16 cellular contexts compared by ENCODE assay signal in genomic region chr17:66268247-66268927, GRCh38. TPM values are rescaled to one million over a fixed set of nuclear protein-coding genes. Genes with fewer than 3 reads are reported as not detected.
DNase-seq lines count a peak whose midpoint lies in the region; ATAC-seq and TF ChIP-seq lines count a peak whose summit lies in the region.
"Had no signal": no experiment of that assay in that cellular context is flagged by ENCODE, and none has a peak within 500 bp of the region (broad histone marks: within the 10 kb centered on the region; RNA-seq: fewer than 3 reads in every experiment).

No MANE protein-coding gene starts in this region.

- H3K27ac Mint-ChIP-seq in H9, result no peak overlapping the region
- H3K27ac Mint-ChIP-seq: natural killer cell treated with Interleukin-12 subunit alpha and Interleukin-12 subunit beta and Interleukin-15 and Interleukin-18, amount 100 ng/mL, for 72 hours had no signal

- no peaks in the 10 kb centered on the region for H4K20me1 ChIP-seq in H9 (ENCODE audit: control insufficient read depth, insufficient read depth, insufficient read length)

- no peak overlapping the region for H4K8ac ChIP-seq in H9 (replicated peaks; ENCODE audit: insufficient read length, low read depth, low read length)

- peak; percentile 72 for DNase-seq in HCEC 1CT
- DNase-seq in astrocyte of the cerebellum (ENCODE audit: low read depth), result peak; percentile 92
- DNase-seq in foreskin keratinocyte, result peak in 1 of 2 donors; percentile 74
- no peak for DNase-seq in thoracic aorta (ENCODE audit: low spot score)
- no peak for DNase-seq in H9
- no peak for DNase-seq in dorsolateral prefrontal cortex
- DNase-seq: Calu3; effector CD4-positive, alpha-beta T cell; heart left ventricle; NCI-H1092; NCI-H446 treated with DMSO at 0.1 percent for 48 hours had no signal

- H2AFZ ChIP-seq in H9 (ENCODE audit: low read length), result no peak overlapping the region

- H3K27me3 Mint-ChIP-seq in H9 (ENCODE audit: low read depth), result peaks cover 2% of the 10 kb centered on the region; the same call in 1 of the 2 replicates

- H3K4me2 ChIP-seq in H9 (ENCODE audit: insufficient read depth, insufficient read length, low read length), result no peak overlapping the region

- no peak overlapping the region for H3K9ac ChIP-seq in H9 (ENCODE audit: extremely low read depth, insufficient read length, low read length)

- no peak overlapping the region for H2BK20ac ChIP-seq in H9 (ENCODE audit: low read depth, low read length, poor library complexity, severe bottlenecking)

- TF ChIP-seq CTCF in astrocyte of the cerebellum (IDR thresholded peaks at IDR 0.05; ENCODE audit: low read depth, low read length, missing control alignments) (no peak), foreskin keratinocyte (conservative IDR thresholded peaks at IDR 0.05) (no peak), thoracic aorta (IDR thresholded peaks at IDR 0.05) (no peak), H9 (conservative IDR thresholded peaks at IDR 0.05) (no peak), dorsolateral prefrontal cortex (IDR thresholded peaks at IDR 0.05 in 54 of 56, conservative IDR thresholded peaks at IDR 0.05 in 2 of 56; ENCODE audit: low read depth in 1 of 56, partially characterized antibody in 56 of 56) (no peak)

- H2BK15ac ChIP-seq in H9 (ENCODE audit: low read depth, low read length), result no peak overlapping the region

- no peak overlapping the region for H2BK12ac ChIP-seq in H9 (ENCODE audit: insufficient read length, low read depth, low read length)

- WGBS in H9 (ENCODE audit: extremely low coverage, insufficient read length, low lambda C conversion rate), result no CpG with 5 or more reads among the region's 8 CpGs

- no peak overlapping the region for H4K5ac ChIP-seq in H9 (ENCODE audit: insufficient read length, low read depth, low read length)

- H3T11ph ChIP-seq in H9 (ENCODE audit: low read length), result no peak overlapping the region

- H3K79me1 ChIP-seq in H9 (ENCODE audit: insufficient read depth, low read depth, low read length, poor library complexity, severe bottlenecking), result no peaks in the 10 kb centered on the region

- peaks cover 26 to 31% of the 10 kb centered on the region in 2 experiments for H3K9me3 Mint-ChIP-seq in H9
- H3K9me3 Mint-ChIP-seq: natural killer cell treated with Interleukin-12 subunit alpha and Interleukin-12 subunit beta and Interleukin-15 and Interleukin-18, amount 100 ng/mL, for 72 hours had no signal

- no peak overlapping the region for H3K23ac ChIP-seq in H9 (ENCODE audit: insufficient read length, low read depth, low read length)

- no peak overlapping the region for H2BK120ac ChIP-seq in H9 (ENCODE audit: low read depth, low read length, poor library complexity, severe bottlenecking)

- no peaks in the 10 kb centered on the region for H3K36me3 ChIP-seq in thoracic aorta
- H3K36me3 ChIP-seq: heart left ventricle had no signal

- no peak overlapping the region for H2BK5ac ChIP-seq in H9 (ENCODE audit: insufficient read length, low read length)

- H2AK5ac ChIP-seq in H9 (ENCODE audit: insufficient read length, low read length), result no peak overlapping the region

- H3K27ac ChIP-seq in foreskin keratinocyte, result no peak overlapping the region
- H3K27ac ChIP-seq in thoracic aorta, result no peak overlapping the region
- H3K27ac ChIP-seq in H9 (ENCODE audit: insufficient read length, low read depth, low read length), result no peak overlapping the region
- H3K27ac ChIP-seq in dorsolateral prefrontal cortex, result no peak overlapping the region
- H3K27ac ChIP-seq: heart left ventricle, skin epidermis had no signal

- no peaks in the 10 kb centered on the region for H3K79me2 ChIP-seq in H9 (ENCODE audit: insufficient read depth, low read length)

- H3K27me3 ChIP-seq in foreskin keratinocyte, result peaks cover 3% of the 10 kb centered on the region
- no peaks in the 10 kb centered on the region for H3K27me3 ChIP-seq in thoracic aorta (replicated peaks; ENCODE audit: insufficient read depth)
- H3K27me3 ChIP-seq in H9 (ENCODE audit: insufficient read depth, low read length), result no peaks in the 10 kb centered on the region
- H3K27me3 ChIP-seq in dorsolateral prefrontal cortex, result no peaks in the 10 kb centered on the region
- H3K27me3 ChIP-seq: heart left ventricle had no signal

- ATAC-seq in foreskin keratinocyte (peak; percentile 64), thoracic aorta (ENCODE audit: insufficient number of reproducible peaks, low FRiP score, low read depth) (peak; percentile 57), HG03095 (IDR thresholded peaks at IDR 0.05; ENCODE audit: unreplicated experiment) (no peak), HG03354 (IDR thresholded peaks at IDR 0.05; ENCODE audit: poor library complexity, severe bottlenecking, unreplicated experiment) (no peak)
- ATAC-seq: heart left ventricle had no signal

- H3K4me1 Mint-ChIP-seq in H9, result 0 out of 4 replicates have a peak, but pooled peaks cover 0 to 4% of the 10 kb centered on the region in 2 experiments

- H3K23me2 ChIP-seq in H9 (ENCODE audit: insufficient read length, low read depth, low read length, poor library complexity, severe bottlenecking), result no peaks in the 10 kb centered on the region

- H3K36me3 Mint-ChIP-seq in H9 (ENCODE audit: insufficient read depth in 1 of 3, low read depth in 3 of 3), result peaks cover 2 to 24% (median 6%) of the 10 kb centered on the region in 3 experiments; a peak in 6 of 7 replicates
- H3K36me3 Mint-ChIP-seq: natural killer cell treated with Interleukin-12 subunit alpha and Interleukin-12 subunit beta and Interleukin-15 and Interleukin-18, amount 100 ng/mL, for 72 hours had no signal

- in situ Hi-C loops in astrocyte of the cerebellum (cut with HindIII; ENCODE audit: low sequenced_read_pairs), result no loop called here

- intact Hi-C loops in dorsolateral prefrontal cortex (cut with DNase I), result no loop called here

- H3K9me3 ChIP-seq in thoracic aorta (no peaks in the 10 kb centered on the region), H9 (ENCODE audit: control insufficient read depth, low read depth, low read length) (no peaks in the 10 kb centered on the region)

- peaks cover 7% of the 10 kb centered on the region for H3K4me1 ChIP-seq in foreskin keratinocyte
- peaks cover 0 to 11% of the 10 kb centered on the region in 2 donors for H3K4me1 ChIP-seq in thoracic aorta (ENCODE audit: control insufficient read depth in 1 of 2, low read depth in 2 of 2)
- no peaks in the 10 kb centered on the region for H3K4me1 ChIP-seq in H9 (ENCODE audit: insufficient read depth, low read length)

- no peak overlapping the region for H3K4ac ChIP-seq in H9 (ENCODE audit: low read depth, low read length)

- H3K18ac ChIP-seq in H9 (ENCODE audit: insufficient read length, low read depth, low read length), result no peak overlapping the region

- no peak overlapping the region for H3K4me3 Mint-ChIP-seq in H9
- H3K4me3 Mint-ChIP-seq: natural killer cell treated with Interleukin-12 subunit alpha and Interleukin-12 subunit beta and Interleukin-15 and Interleukin-18, amount 100 ng/mL, for 72 hours had no signal

- H3K14ac ChIP-seq in H9 (ENCODE audit: insufficient read depth, low read length), result no peak overlapping the region

- no peak overlapping the region for H3K56ac ChIP-seq in H9 (ENCODE audit: insufficient read length, low read depth, low read length)

- no peak overlapping the region for H4K91ac ChIP-seq in H9 (ENCODE audit: insufficient read length, low read depth, low read length)

- H3K4me3 ChIP-seq in astrocyte of the cerebellum (ENCODE audit: low read depth, low read length), result no peak overlapping the region
- no peak overlapping the region for H3K4me3 ChIP-seq in thoracic aorta
- no peak overlapping the region for H3K4me3 ChIP-seq in dorsolateral prefrontal cortex
- H3K4me3 ChIP-seq: heart left ventricle, skin epidermis had no signal

RNA-seq across cellular contexts. Expression of gene PRKCA, which starts 34.0 kb away (rescaled TPM):
- 5.0 and 6.8 TPM in 2 replicates for total RNA-seq in foreskin keratinocyte
- polyA plus RNA-seq in foreskin keratinocyte, result 1.7 and 2.0 TPM in 2 replicates
- total RNA-seq in thoracic aorta, result 10 to 100 TPM in 1 of 2 donors, 1 to 10 TPM in 1; 9.1 to 11.6 TPM
- total RNA-seq in H9 (2021), result 9.9 and 10.5 TPM in 2 replicates
- total RNA-seq in dorsolateral prefrontal cortex, result 100 to 1,000 TPM in 119 of 120 experiments, 10 to 100 TPM in 1; 90.6 to 208 (median 152) TPM

RNA-seq across cellular contexts. Expression of gene APOH, which starts 39.2 kb away (rescaled TPM):
- total RNA-seq in foreskin keratinocyte (not detected in 2 replicates), thoracic aorta (not detected), H9 (2021) (not detected in 2 replicates), dorsolateral prefrontal cortex (not detected)
- polyA plus RNA-seq in foreskin keratinocyte, result not detected in 2 replicates
- total RNA-seq: Calu3; natural killer cell treated with Interleukin-12 subunit alpha and Interleukin-12 subunit beta and Interleukin-15 and Interleukin-18, amount 100 ng/mL, for 72 hours; subcutaneous adipose tissue had no signal

Comparison
In these comparisons a context has a peak if more than half of its experiments do, and no peak if none do; other contexts are left out.
1. DNase-seq: peak in HCEC 1CT (single experiment) and astrocyte of the cerebellum (single experiment); none in thoracic aorta (single experiment), H9 (single experiment) and dorsolateral prefrontal cortex (0 of 10).
2. ATAC-seq: peak in foreskin keratinocyte (single experiment) and thoracic aorta (single experiment); none in HG03095 (single experiment) and HG03354 (single experiment).